29 cellular contexts compared by ENCODE assay signal in the genomic region with DNA sequence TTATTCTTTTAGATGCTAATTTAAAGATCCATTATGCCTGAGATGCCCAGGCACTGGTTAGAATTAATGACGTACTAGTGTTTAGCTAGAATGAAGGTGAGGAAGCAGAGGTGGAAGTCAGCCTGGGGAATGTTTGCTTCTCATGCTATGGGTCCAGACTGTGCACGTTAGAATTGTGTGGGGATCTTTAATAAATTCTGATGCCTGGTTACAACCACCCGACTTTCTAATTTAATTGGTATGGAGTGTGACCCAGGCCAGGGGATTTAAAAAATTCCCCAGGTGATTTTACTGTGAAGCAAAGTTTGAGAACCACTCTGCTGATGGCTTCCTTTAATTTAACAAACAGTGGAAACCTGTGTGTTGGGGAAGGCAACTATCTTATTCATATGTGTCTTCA.
"Had no signal": no experiment of that assay in that cellular context is flagged by ENCODE, and none has a peak within 500 bp of the region (broad histone marks: within the 10 kb centered on the region; RNA-seq: fewer than 3 reads in every experiment).

No MANE protein-coding gene starts in this region.

- H3K36me3 ChIP-seq: esophagus squamous epithelium, gastrocnemius medialis had no signal

- H3K9me3 ChIP-seq: esophagus squamous epithelium, gastrocnemius medialis, heart left ventricle, left lung had no signal

- H3K79me2 ChIP-seq: hepatocyte had no signal

- H3K27me3 ChIP-seq: esophagus squamous epithelium, gastrocnemius medialis, hepatocyte, left lung had no signal

- H3K27me3 Mint-ChIP-seq: effector memory CD8-positive, alpha-beta T cell; memory B cell; naive thymus-derived CD4-positive, alpha-beta T cell had no signal

- H3K9me3 Mint-ChIP-seq: effector memory CD8-positive, alpha-beta T cell; endodermal cell; immature natural killer cell; memory B cell had no signal

- FAIRE-seq: colon, endometrium, keratinocyte had no signal

- H3K4me1 ChIP-seq: esophagus squamous epithelium, gastrocnemius medialis had no signal

- H2AFZ ChIP-seq: hepatocyte had no signal

- H3K4me3 ChIP-seq: coronary artery, dorsolateral prefrontal cortex, esophagus squamous epithelium, gastrocnemius medialis, heart left ventricle, hepatocyte, left lung, lung had no signal

- DNase-seq: dermis blood vessel endothelial cell; dorsolateral prefrontal cortex; effector CD8-positive, alpha-beta T cell; effector memory CD8-positive, alpha-beta T cell; endodermal cell; erythroblast; esophagus squamous epithelium; foreskin fibroblast; foreskin melanocyte; gastrocnemius medialis; heart left ventricle; hypothalamus; immature natural killer cell; left cardiac atrium; left lung; left ventricle myocardium superior; mammary epithelial cell; mesendoderm; midbrain; naive thymus-derived CD4-positive, alpha-beta T cell had no signal

- H3K27ac ChIP-seq: coronary artery, dorsolateral prefrontal cortex, epithelial cell of prostate, esophagus squamous epithelium, gastrocnemius medialis, heart left ventricle, hepatocyte, left lung had no signal

- H3K4me2 ChIP-seq: hepatocyte had no signal

- H3K27ac Mint-ChIP-seq: endodermal cell; memory B cell; naive thymus-derived CD4-positive, alpha-beta T cell had no signal

- ATAC-seq: effector memory CD8-positive, alpha-beta T cell; esophagus mucosa; gastrocnemius medialis; heart left ventricle; left cardiac atrium; left lung; left ventricle myocardium superior; naive thymus-derived CD4-positive, alpha-beta T cell had no signal

- H3K4me3 Mint-ChIP-seq: effector memory CD8-positive, alpha-beta T cell; endodermal cell; immature natural killer cell; memory B cell; naive thymus-derived CD4-positive, alpha-beta T cell had no signal
